Comparison of ENCODE assay signal across 28 cellular contexts in genomic region chr6:6648659-6649343, GRCh38.
"Had no signal": no experiment of that assay in that cellular context is flagged by ENCODE, and none has a peak within 500 bp of the region (broad histone marks: within the 10 kb centered on the region; RNA-seq: fewer than 3 reads in every experiment).

No MANE protein-coding gene starts in this region.

- H3K27me3 ChIP-seq: adrenal gland, body of pancreas, colonic mucosa had no signal

- H3K9me3 ChIP-seq: adrenal gland, body of pancreas, colonic mucosa had no signal

- H3K9me3 Mint-ChIP-seq: activated naive CD4-positive, alpha-beta T cell treated with anti-CD3 and anti-CD28 coated beads, Interleukin-2, amount 50 U/mL, for 24 hours; activated naive CD8-positive, alpha-beta T cell treated with anti-CD3 and anti-CD28 coated beads, Interleukin-2, amount 50 U/mL, for 24 hours; T-cell had no signal

- H3K27me3 Mint-ChIP-seq: activated CD4-positive, alpha-beta T cell treated with anti-CD3 and anti-CD28 coated beads, Interleukin-2, amount 10 ng/mL, durations not matched to agents 24 days and 14 days; activated CD8-positive, alpha-beta memory T cell treated with anti-CD3 and anti-CD28 coated beads, Interleukin-2, amount 10 ng/mL, durations not matched to agents 7 days and 5 days; activated naive CD4-positive, alpha-beta T cell treated with anti-CD3 and anti-CD28 coated beads, Interleukin-2, amount 50 U/mL, for 24 hours; activated naive CD8-positive, alpha-beta T cell treated with anti-CD3 and anti-CD28 coated beads for 36 hours; activated naive CD8-positive, alpha-beta T cell treated with anti-CD3 and anti-CD28 coated beads, Interleukin-2, amount 50 U/mL, for 24 hours; T-cell had no signal

- H3K27ac Mint-ChIP-seq: activated CD8-positive, alpha-beta T cell treated with anti-CD3 and anti-CD28 coated beads, Interleukin-2, amount 10 ng/mL, durations not matched to agents 7 days and 5 days; activated naive CD4-positive, alpha-beta T cell treated with anti-CD3 and anti-CD28 coated beads, Interleukin-2, amount 50 U/mL, for 24 hours; activated naive CD8-positive, alpha-beta T cell treated with anti-CD3 and anti-CD28 coated beads for 36 hours; activated naive CD8-positive, alpha-beta T cell treated with anti-CD3 and anti-CD28 coated beads, Interleukin-2, amount 50 U/mL, for 24 hours; T-cell; T-helper 1 cell treated with Interleukin-12 subunit alpha and Interleukin-12 subunit beta and Interleukin-4 antibody, amounts not matched to agents 30 μg/mL and 1 μg/mL, for 36 hours; WTC11 had no signal

- H3K36me3 ChIP-seq: adrenal gland, colonic mucosa had no signal

- DNase-seq: activated CD4-positive, alpha-beta T cell treated with anti-CD3 and anti-CD28 coated beads, Interleukin-2, amount 10 ng/mL, durations not matched to agents 24 days and 14 days; activated CD8-positive, alpha-beta memory T cell treated with anti-CD3 and anti-CD28 coated beads, Interleukin-2, amount 10 ng/mL, durations not matched to agents 7 days and 5 days; activated CD8-positive, alpha-beta memory T cell treated with anti-CD3 and anti-CD28 coated beads, Interleukin-2, amount 50 U/mL, for 4 hours; activated CD8-positive, alpha-beta T cell treated with anti-CD3 and anti-CD28 coated beads, Interleukin-2, amount 10 ng/mL, durations not matched to agents 7 days and 5 days; activated gamma-delta T cell; activated naive CD4-positive, alpha-beta T cell; activated naive CD8-positive, alpha-beta T cell treated with anti-CD3 and anti-CD28 coated beads for 36 hours; activated naive CD8-positive, alpha-beta T cell treated with anti-CD3 and anti-CD28 coated beads, Interleukin-2, amount 50 U/mL, for 24 hours; activated T-cell treated with anti-CD3 and anti-CD28 coated beads, Interleukin-2, amount 50 U/mL, for 1 hour; activated T-cell treated with anti-CD3 and anti-CD28 coated beads, Interleukin-2, amount 50 U/mL, for 48 hours; adrenal gland; amygdala; aorta; body of pancreas; caudate nucleus; colonic mucosa; effector CD8-positive, alpha-beta T cell; foreskin fibroblast; head of caudate nucleus; hippocampal formation; SW 1271; T-cell had no signal

- H3K4me3 ChIP-seq: adrenal gland, body of pancreas, colonic mucosa had no signal

- H3K27ac ChIP-seq: adrenal gland, body of pancreas, colonic mucosa had no signal

- ATAC-seq: activated CD4-positive, CD25-positive, alpha-beta regulatory T cell treated with anti-CD3 and anti-CD28 coated beads, Interleukin-2, amount 50 U/mL, for 24 hours; activated CD8-positive, alpha-beta memory T cell treated with anti-CD3 and anti-CD28 coated beads, Interleukin-2, amount 10 ng/mL, durations not matched to agents 7 days and 5 days; activated CD8-positive, alpha-beta T cell treated with anti-CD3 and anti-CD28 coated beads, Interleukin-2, amount 10 ng/mL, durations not matched to agents 7 days and 5 days; activated naive CD8-positive, alpha-beta T cell treated with anti-CD3 and anti-CD28 coated beads, Interleukin-2, amount 50 U/mL, for 24 hours; body of pancreas; esophagus mucosa; T-cell; WTC11 had no signal

- H3K4me1 ChIP-seq: adrenal gland, body of pancreas, colonic mucosa had no signal

- H3K36me3 Mint-ChIP-seq: T-cell, WTC11 had no signal

- H3K4me3 Mint-ChIP-seq: activated CD4-positive, alpha-beta T cell treated with anti-CD3 and anti-CD28 coated beads, Interleukin-2, amount 10 ng/mL, durations not matched to agents 24 days and 14 days; activated CD8-positive, alpha-beta memory T cell treated with anti-CD3 and anti-CD28 coated beads, Interleukin-2, amount 10 ng/mL, durations not matched to agents 7 days and 5 days; activated CD8-positive, alpha-beta T cell treated with anti-CD3 and anti-CD28 coated beads, Interleukin-2, amount 10 ng/mL, durations not matched to agents 7 days and 5 days; activated naive CD4-positive, alpha-beta T cell treated with anti-CD3 and anti-CD28 coated beads, Interleukin-2, amount 50 U/mL, for 24 hours; activated naive CD8-positive, alpha-beta T cell treated with anti-CD3 and anti-CD28 coated beads for 36 hours; activated naive CD8-positive, alpha-beta T cell treated with anti-CD3 and anti-CD28 coated beads, Interleukin-2, amount 50 U/mL, for 24 hours; T-cell; T-helper 1 cell treated with Interleukin-12 subunit alpha and Interleukin-12 subunit beta and Interleukin-4 antibody, amounts not matched to agents 30 μg/mL and 1 μg/mL, for 36 hours; WTC11 had no signal

- FAIRE-seq: frontal cortex had no signal
